Comparison of ENCODE assay signal across 21 cellular contexts in genomic region chr16:79618041-79618711, GRCh38. TPM values are rescaled to one million over a fixed set of nuclear protein-coding genes. Genes with fewer than 3 reads are reported as not detected.
DNase-seq lines count a peak whose midpoint lies in the region; ATAC-seq and TF ChIP-seq lines count a peak whose summit lies in the region.
"Had no signal": no experiment of that assay in that cellular context is flagged by ENCODE, and none has a peak within 500 bp of the region (broad histone marks: within the 10 kb centered on the region; RNA-seq: fewer than 3 reads in every experiment).

No MANE protein-coding gene starts in this region.

- CTCF ChIA-PET in T-cell (lab: Charles Lee), result no interaction called here
- CTCF ChIA-PET in GM10248 (lab: Yijun Ruan, JAX), result no interaction called here

- TF ChIP-seq EP300 in ovary (IDR thresholded peaks at IDR 0.05), result no peak

- no peak overlapping the region for H3K4me2 ChIP-seq in osteoblast (ENCODE audit: insufficient read depth, low read length)

- H3K4me1 ChIP-seq in osteoblast (ENCODE audit: insufficient read depth, low read length) (peaks cover 2% of the 10 kb centered on the region), ovary (ENCODE audit: insufficient read depth) (no peaks in the 10 kb centered on the region)
- H3K4me1 ChIP-seq: SJCRH30 had no signal

- H3K9me3 ChIP-seq in osteoblast (ENCODE audit: low read depth, low read length) (no peaks in the 10 kb centered on the region), ovary (no peaks in the 10 kb centered on the region)
- H3K9me3 ChIP-seq: SJCRH30, thoracic aorta had no signal

- H3K27me3 ChIP-seq in osteoblast (ENCODE audit: insufficient read depth, low read length), result peaks cover 10% of the 10 kb centered on the region
- no peaks in the 10 kb centered on the region for H3K27me3 ChIP-seq in ovary
- H3K27me3 ChIP-seq: SJCRH30 had no signal

- 89 to 93% (median 89%) methylated on average over 5 of the region's 5 CpGs for WGBS in ovary, 3 donors

- no peaks in the 10 kb centered on the region for H3K79me2 ChIP-seq in osteoblast (ENCODE audit: insufficient read depth, low read length)

- TF ChIP-seq CTCF in osteoblast (IDR thresholded peaks at IDR 0.05; ENCODE audit: extremely low read depth, low read depth, low read length) (no peak), GM10248 (IDR thresholded peaks at IDR 0.05; ENCODE audit: control extremely low read depth, extremely low read depth, low read depth, missing control alignments) (no peak), ovary (IDR thresholded peaks at IDR 0.05) (no peak)

- H3K36me3 ChIP-seq in osteoblast (ENCODE audit: insufficient read depth, low read length) (no peaks in the 10 kb centered on the region), ovary (no peaks in the 10 kb centered on the region)
- H3K36me3 ChIP-seq: SJCRH30, thoracic aorta had no signal

- POLR2A ChIA-PET in T-cell (lab: Charles Lee) (interaction anchor here in 1 of 2 donors (0.6 kb wide), 1 partner anchor 576 kb away, joined by 3 read pairs; no protein-coding TSS in a partner anchor), GM10248 (lab: Yijun Ruan, JAX) (no interaction called here)

- peak overlapping the region; percentile 23 for H2AFZ ChIP-seq in osteoblast (ENCODE audit: low read length)

- H3K4me1 Mint-ChIP-seq in T-cell, result peaks cover 11 to 34% (median 15%) of the 10 kb centered on the region in 3 donors
- H3K4me1 Mint-ChIP-seq in activated naive CD8-positive, alpha-beta T cell treated with anti-CD3 and anti-CD28 coated beads for 36 hours, result peaks cover 10% of the 10 kb centered on the region
- H3K4me1 Mint-ChIP-seq: H9 had no signal

- H3K4me3 Mint-ChIP-seq in T-cell, result peak overlapping the region in 1 of 3 donors; percentile 50
- H3K4me3 Mint-ChIP-seq in activated naive CD8-positive, alpha-beta T cell treated with anti-CD3 and anti-CD28 coated beads for 36 hours, result no peak overlapping the region
- H3K4me3 Mint-ChIP-seq: H9 had no signal

- ATAC-seq in T-cell (replicated peaks in 1 of 4) (peak in 3 of 4 experiments; percentile 15 to 67 (median 51)), GM18498 (IDR thresholded peaks at IDR 0.05; ENCODE audit: unreplicated experiment) (no peak)
- ATAC-seq: GM12878 had no signal

- intact Hi-C loops in ovary (cut with DNase I), result loop anchor here in 1 of 4 donors (10.0 kb wide), 1 partner anchor 87 kb away; no protein-coding TSS in a partner anchor

- no peaks in the 10 kb centered on the region for H4K20me1 ChIP-seq in osteoblast (ENCODE audit: insufficient read depth, low read length)

- H3K27ac Mint-ChIP-seq in T-cell, result peak overlapping the region; percentile 54 to 89
- H3K27ac Mint-ChIP-seq in activated naive CD8-positive, alpha-beta T cell treated with anti-CD3 and anti-CD28 coated beads for 36 hours, result peak overlapping the region; percentile 65
- H3K27ac Mint-ChIP-seq: H9 had no signal

- no peaks in the 10 kb centered on the region for H3K27me3 Mint-ChIP-seq in T-cell
- H3K27me3 Mint-ChIP-seq in activated naive CD8-positive, alpha-beta T cell treated with anti-CD3 and anti-CD28 coated beads for 36 hours, result peaks cover 10% of the 10 kb centered on the region

- no peak for TF ChIP-seq POLR2A in ovary (IDR thresholded peaks at IDR 0.05)

- no peak overlapping the region for H3K27ac ChIP-seq in osteoblast (ENCODE audit: low read depth, low read length)
- no peak overlapping the region for H3K27ac ChIP-seq in ovary
- H3K27ac ChIP-seq: dorsolateral prefrontal cortex, HL-60, SJCRH30, thoracic aorta had no signal

- DNase-seq in activated naive CD4-positive, alpha-beta T cell treated with Interleukin-2 at 50 U/mL for 16 hours, result peak; percentile 43
- DNase-seq in activated naive CD4-positive, alpha-beta T cell treated with anti-CD3 and anti-CD28 coated beads, Interleukin-2, amount 50 U/mL, for 16 hours, result no peak
- DNase-seq in T-cell (no peak), osteoblast (ENCODE audit: insufficient read length, low spot score, missing footprints) (peak; percentile 30), GM10248 (ENCODE audit: extremely low spot score) (no peak), ovary (no peak)
- DNase-seq in activated naive CD8-positive, alpha-beta T cell treated with anti-CD3 and anti-CD28 coated beads for 36 hours, result no peak
- DNase-seq: ACHN, cerebellar nuclear complex, DMS79 treated with DMSO at 0.1 percent for 48 hours, dorsolateral prefrontal cortex, H9, Karpas-422, NCI-H1694, NCI-H2171 treated with DMSO at 0.1 percent for 48 hours, NCI-H526 treated with DMSO at 0.1 percent for 48 hours, SJCRH30 had no signal

- no peaks in the 10 kb centered on the region for H3K36me3 Mint-ChIP-seq in T-cell
- no peaks in the 10 kb centered on the region for H3K36me3 Mint-ChIP-seq in activated naive CD8-positive, alpha-beta T cell treated with anti-CD3 and anti-CD28 coated beads for 36 hours

- H3K4me3 ChIP-seq in osteoblast (ENCODE audit: insufficient read depth, low read length) (no peak overlapping the region), ovary (no peak overlapping the region)
- H3K4me3 ChIP-seq: dorsolateral prefrontal cortex, GM12878, SJCRH30, thoracic aorta had no signal

- no peaks in the 10 kb centered on the region for H3K9me3 Mint-ChIP-seq in T-cell
- no peaks in the 10 kb centered on the region for H3K9me3 Mint-ChIP-seq in activated naive CD8-positive, alpha-beta T cell treated with anti-CD3 and anti-CD28 coated beads for 36 hours
- H3K9me3 Mint-ChIP-seq: H9 had no signal

RNA-seq across cellular contexts. Expression of gene MAF, which starts 17.6 kb away (rescaled TPM):
- 10 to 100 TPM; 31.0 to 80.6 (median 51.3) TPM for total RNA-seq in T-cell
- total RNA-seq in activated naive CD8-positive, alpha-beta T cell treated with anti-CD3 and anti-CD28 coated beads for 36 hours, result under 1 TPM; 0.36 to 0.54 TPM
- total RNA-seq in osteoblast, result 31.8 and 40.2 TPM in 2 replicates
- total RNA-seq in ovary, result 100 to 1,000 TPM in 3 of 7 donors, 10 to 100 TPM in 4; 61.5 to 196 (median 83.5) TPM
- polyA plus RNA-seq in ovary, result 10 to 100 TPM; 41.1 to 41.5 TPM

Comparison
In these comparisons a context has a peak if more than half of its experiments do, and no peak if none do; other contexts are left out.
1. DNase-seq: peak in activated naive CD4-positive, alpha-beta T cell treated with Interleukin-2 at 50 U/mL for 16 hours (single experiment) and osteoblast (single experiment); none in activated naive CD4-positive, alpha-beta T cell treated with anti-CD3 and anti-CD28 coated beads, Interleukin-2, amount 50 U/mL, for 16 hours (single experiment), T-cell (0 of 34), activated naive CD8-positive, alpha-beta T cell treated with anti-CD3 and anti-CD28 coated beads for 36 hours (single experiment), GM10248 (single experiment) and ovary (0 of 5).
2. RNA of gene MAF, which starts 17.6 kb away (total RNA-seq): 61.5 to 196 TPM in ovary, 31.0 to 80.6 TPM in T-cell and 31.8 to 40.2 TPM in osteoblast; 0.36 to 0.54 TPM in activated naive CD8-positive, alpha-beta T cell treated with anti-CD3 and anti-CD28 coated beads for 36 hours; every median in the first group is over 10 times any median in the second.